1 cellular context compared by ENCODE assay signal in the genomic region with DNA sequence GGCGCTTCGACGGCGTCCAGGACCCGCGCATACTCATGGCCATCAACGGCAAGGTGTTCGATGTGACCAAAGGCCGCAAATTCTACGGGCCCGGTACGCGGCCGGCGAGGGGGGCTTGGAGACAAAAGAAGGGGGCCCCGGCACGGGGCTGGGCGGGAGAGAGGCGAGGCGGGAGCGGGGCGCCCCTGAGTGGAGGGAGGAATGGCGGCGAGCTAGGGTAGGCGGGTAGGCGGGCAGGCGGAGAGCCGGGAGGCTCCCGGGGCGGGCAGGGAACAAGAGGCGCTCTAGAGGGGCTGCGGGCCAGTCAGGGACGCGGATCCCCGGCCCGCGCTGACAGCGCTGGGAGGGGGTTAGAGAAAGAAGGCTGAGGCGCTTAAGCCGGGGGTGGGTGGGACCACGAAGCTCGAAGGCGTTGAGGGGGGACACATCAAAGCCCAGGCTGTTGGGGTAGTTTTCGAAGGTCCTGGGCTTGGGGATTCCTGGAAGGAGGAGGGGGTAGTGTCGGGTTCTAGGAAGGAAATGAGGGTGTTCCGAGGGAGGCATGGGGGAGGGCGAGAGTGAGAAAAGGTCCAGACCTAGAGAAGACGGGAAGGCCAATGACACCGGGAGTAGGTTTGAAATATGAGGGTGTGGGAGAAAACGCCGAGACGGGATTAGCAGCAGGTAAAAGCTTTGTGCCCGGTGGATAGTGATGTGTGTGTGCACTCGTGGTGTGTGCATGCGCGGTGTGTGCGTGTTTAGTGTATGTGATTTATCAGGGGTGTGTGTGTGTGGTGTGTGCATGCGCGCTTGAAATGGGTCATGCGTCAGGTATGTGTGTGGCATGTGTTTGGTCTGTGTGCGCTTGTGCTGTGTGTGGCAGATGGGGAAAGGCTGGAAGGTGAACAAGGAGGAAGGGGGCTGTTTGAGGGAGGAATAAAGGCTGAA.
TF ChIP-seq lines count a peak whose summit lies in the region.

No MANE protein-coding gene starts in this region.

TF ChIP-seq in WTC11, 78 proteins besides CTCF, POLR2A, EP300 and RAD21 (continued from another document):
- TF ChIP-seq, protein P1, sequence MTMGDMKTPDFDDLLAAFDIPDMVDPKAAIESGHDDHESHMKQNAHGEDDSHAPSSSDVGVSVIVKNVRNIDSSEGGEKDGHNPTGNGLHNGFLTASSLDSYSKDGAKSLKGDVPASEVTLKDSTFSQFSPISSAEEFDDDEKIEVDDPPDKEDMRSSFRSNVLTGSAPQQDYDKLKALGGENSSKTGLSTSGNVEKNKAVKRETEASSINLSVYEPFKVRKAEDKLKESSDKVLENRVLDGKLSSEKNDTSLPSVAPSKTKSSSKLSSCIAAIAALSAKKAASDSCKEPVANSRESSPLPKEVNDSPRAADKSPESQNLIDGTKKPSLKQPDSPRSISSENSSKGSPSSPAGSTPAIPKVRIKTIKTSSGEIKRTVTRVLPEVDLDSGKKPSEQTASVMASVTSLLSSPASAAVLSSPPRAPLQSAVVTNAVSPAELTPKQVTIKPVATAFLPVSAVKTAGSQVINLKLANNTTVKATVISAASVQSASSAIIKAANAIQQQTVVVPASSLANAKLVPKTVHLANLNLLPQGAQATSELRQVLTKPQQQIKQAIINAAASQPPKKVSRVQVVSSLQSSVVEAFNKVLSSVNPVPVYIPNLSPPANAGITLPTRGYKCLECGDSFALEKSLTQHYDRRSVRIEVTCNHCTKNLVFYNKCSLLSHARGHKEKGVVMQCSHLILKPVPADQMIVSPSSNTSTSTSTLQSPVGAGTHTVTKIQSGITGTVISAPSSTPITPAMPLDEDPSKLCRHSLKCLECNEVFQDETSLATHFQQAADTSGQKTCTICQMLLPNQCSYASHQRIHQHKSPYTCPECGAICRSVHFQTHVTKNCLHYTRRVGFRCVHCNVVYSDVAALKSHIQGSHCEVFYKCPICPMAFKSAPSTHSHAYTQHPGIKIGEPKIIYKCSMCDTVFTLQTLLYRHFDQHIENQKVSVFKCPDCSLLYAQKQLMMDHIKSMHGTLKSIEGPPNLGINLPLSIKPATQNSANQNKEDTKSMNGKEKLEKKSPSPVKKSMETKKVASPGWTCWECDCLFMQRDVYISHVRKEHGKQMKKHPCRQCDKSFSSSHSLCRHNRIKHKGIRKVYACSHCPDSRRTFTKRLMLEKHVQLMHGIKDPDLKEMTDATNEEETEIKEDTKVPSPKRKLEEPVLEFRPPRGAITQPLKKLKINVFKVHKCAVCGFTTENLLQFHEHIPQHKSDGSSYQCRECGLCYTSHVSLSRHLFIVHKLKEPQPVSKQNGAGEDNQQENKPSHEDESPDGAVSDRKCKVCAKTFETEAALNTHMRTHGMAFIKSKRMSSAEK (CRISPR knock-in tag; IDR thresholded peaks at IDR 0.05; ENCODE audit: borderline replicate concordance), result no peak
- TF ChIP-seq, protein P2, sequence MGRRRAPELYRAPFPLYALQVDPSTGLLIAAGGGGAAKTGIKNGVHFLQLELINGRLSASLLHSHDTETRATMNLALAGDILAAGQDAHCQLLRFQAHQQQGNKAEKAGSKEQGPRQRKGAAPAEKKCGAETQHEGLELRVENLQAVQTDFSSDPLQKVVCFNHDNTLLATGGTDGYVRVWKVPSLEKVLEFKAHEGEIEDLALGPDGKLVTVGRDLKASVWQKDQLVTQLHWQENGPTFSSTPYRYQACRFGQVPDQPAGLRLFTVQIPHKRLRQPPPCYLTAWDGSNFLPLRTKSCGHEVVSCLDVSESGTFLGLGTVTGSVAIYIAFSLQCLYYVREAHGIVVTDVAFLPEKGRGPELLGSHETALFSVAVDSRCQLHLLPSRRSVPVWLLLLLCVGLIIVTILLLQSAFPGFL (CRISPR knock-in tag; IDR thresholded peaks at IDR 0.05; ENCODE audit: borderline replicate concordance), result no peak
- TF ChIP-seq CREM (CRISPR knock-in tag; IDR thresholded peaks at IDR 0.05) (no peak), ZNF317 (CRISPR knock-in tag; IDR thresholded peaks at IDR 0.05; ENCODE audit: borderline replicate concordance, low read depth) (no peak), ZNF671 (CRISPR knock-in tag; IDR thresholded peaks at IDR 0.05) (no peak)
